ENCODE assay signal across 2 cellular contexts in the genomic region with DNA sequence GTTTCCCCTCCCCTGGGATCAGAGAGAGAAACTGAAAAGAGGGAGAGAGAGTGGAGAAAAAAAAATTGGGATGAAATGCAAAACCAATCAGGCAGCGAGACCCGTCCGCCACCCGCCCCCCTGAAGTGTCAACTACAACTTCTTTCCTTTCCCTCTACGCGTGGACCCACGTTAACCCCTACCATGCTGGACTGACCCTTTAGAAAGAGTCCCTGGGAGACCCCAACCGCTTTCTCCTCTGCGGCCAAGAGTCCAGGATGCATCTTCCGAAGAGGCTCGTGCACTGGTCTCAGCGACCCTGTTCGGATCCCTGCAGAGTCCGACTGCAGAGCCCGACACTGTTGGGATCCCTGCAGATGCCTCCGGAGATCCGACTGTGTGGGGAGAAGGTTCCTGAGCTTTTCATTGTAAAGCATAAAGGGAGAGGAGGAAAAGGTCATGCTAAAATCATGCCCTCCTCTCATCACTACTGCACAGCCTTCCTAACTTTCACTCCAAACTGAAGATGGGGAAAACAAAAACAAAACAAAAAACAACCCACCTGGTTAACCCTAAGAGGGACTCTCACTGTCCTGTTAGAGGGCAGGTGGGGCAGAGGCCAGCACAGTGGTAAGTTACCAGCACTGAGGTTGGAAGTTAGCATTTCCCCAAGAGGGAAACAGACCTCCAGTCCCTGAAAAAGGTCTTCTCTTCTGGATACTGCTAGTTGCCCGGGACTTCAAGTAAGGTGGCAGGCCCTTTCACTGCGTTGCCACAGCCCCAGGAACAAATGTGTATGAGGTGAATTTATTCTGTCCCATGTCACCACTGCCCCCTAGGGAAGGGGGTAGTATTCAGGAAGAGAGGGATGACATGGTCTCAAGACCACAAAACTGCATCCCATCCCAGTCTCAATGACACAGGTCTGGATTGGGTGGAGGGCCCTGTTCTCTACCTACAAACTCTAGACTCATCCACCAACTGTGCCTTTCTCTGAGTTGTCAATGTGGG.
TF ChIP-seq lines count a peak whose summit lies in the region.

No MANE protein-coding gene starts in this region.

TF ChIP-seq in SK-N-SH, 30 proteins besides CTCF, POLR2A, EP300 and RAD21 (continued from another document):
- no peak for TF ChIP-seq REST (IDR thresholded peaks at IDR 0.05; ENCODE audit: low read depth, low read length)
- TF ChIP-seq ELF1 (IDR thresholded peaks at IDR 0.05): no peak
- TF ChIP-seq MEF2A (IDR thresholded peaks at IDR 0.05; ENCODE audit: borderline replicate concordance, low read depth): no peak
- no peak for TF ChIP-seq ZBTB33 (IDR thresholded peaks at IDR 0.05; ENCODE audit: borderline replicate concordance, low read depth)
- no peak for TF ChIP-seq RCOR1 (IDR thresholded peaks at IDR 0.05; ENCODE audit: low read length)
- TF ChIP-seq, protein P1, sequence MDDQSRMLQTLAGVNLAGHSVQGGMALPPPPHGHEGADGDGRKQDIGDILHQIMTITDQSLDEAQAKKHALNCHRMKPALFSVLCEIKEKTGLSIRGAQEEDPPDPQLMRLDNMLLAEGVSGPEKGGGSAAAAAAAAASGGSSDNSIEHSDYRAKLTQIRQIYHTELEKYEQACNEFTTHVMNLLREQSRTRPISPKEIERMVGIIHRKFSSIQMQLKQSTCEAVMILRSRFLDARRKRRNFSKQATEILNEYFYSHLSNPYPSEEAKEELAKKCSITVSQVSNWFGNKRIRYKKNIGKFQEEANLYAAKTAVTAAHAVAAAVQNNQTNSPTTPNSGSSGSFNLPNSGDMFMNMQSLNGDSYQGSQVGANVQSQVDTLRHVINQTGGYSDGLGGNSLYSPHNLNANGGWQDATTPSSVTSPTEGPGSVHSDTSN (IDR thresholded peaks at IDR 0.05): no peak
- no peak for TF ChIP-seq GABPA (IDR thresholded peaks at IDR 0.05; ENCODE audit: low read depth)
- no peak for TF ChIP-seq SIN3A (IDR thresholded peaks at IDR 0.05; ENCODE audit: borderline replicate concordance, low read depth, low read length)
- TF ChIP-seq RFX5 (IDR thresholded peaks at IDR 0.05; ENCODE audit: low read length): no peak
- TF ChIP-seq, protein P2, sequence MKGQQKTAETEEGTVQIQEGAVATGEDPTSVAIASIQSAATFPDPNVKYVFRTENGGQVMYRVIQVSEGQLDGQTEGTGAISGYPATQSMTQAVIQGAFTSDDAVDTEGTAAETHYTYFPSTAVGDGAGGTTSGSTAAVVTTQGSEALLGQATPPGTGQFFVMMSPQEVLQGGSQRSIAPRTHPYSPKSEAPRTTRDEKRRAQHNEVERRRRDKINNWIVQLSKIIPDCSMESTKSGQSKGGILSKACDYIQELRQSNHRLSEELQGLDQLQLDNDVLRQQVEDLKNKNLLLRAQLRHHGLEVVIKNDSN (IDR thresholded peaks at IDR 0.05; ENCODE audit: borderline replicate concordance, low read depth): no peak
- no peak for TF ChIP-seq NRF1 (IDR thresholded peaks at IDR 0.05; ENCODE audit: low read depth, low read length)
TF ChIP-seq in SK-N-SH: peak in this region for 0.

TF ChIP-seq in SK-N-SH treated with all-trans-retinoic acid at 6 μM for 48 hours, 23 proteins besides CTCF, POLR2A, EP300 and RAD21 (continued from another document):
- TF ChIP-seq, protein P3, sequence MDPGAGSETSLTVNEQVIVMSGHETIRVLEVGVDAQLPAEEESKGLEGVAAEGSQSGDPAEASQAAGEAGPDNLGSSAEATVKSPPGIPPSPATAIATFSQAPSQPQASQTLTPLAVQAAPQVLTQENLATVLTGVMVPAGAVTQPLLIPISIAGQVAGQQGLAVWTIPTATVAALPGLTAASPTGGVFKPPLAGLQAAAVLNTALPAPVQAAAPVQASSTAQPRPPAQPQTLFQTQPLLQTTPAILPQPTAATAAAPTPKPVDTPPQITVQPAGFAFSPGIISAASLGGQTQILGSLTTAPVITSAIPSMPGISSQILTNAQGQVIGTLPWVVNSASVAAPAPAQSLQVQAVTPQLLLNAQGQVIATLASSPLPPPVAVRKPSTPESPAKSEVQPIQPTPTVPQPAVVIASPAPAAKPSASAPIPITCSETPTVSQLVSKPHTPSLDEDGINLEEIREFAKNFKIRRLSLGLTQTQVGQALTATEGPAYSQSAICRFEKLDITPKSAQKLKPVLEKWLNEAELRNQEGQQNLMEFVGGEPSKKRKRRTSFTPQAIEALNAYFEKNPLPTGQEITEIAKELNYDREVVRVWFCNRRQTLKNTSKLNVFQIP (CRISPR knock-in tag; IDR thresholded peaks at IDR 0.05; ENCODE audit: borderline replicate concordance, low read depth): no peak
- TF ChIP-seq ZFP3 (CRISPR knock-in tag; IDR thresholded peaks at IDR 0.05) (no peak), ZC3H10 (CRISPR knock-in tag; IDR thresholded peaks at IDR 0.05) (no peak), GLIS3 (CRISPR knock-in tag; IDR thresholded peaks at IDR 0.05) (no peak), OSR1 (CRISPR knock-in tag; IDR thresholded peaks at IDR 0.05) (no peak), SNAI2 (CRISPR knock-in tag; IDR thresholded peaks at IDR 0.05) (no peak), ZNF565 (CRISPR knock-in tag; conservative IDR thresholded peaks at IDR 0.05; ENCODE audit: low read depth) (no peak), TSHZ2 (CRISPR knock-in tag; IDR thresholded peaks at IDR 0.05) (no peak), PATZ1 (CRISPR knock-in tag; IDR thresholded peaks at IDR 0.05; ENCODE audit: borderline replicate concordance) (no peak)
- TF ChIP-seq, protein P4, sequence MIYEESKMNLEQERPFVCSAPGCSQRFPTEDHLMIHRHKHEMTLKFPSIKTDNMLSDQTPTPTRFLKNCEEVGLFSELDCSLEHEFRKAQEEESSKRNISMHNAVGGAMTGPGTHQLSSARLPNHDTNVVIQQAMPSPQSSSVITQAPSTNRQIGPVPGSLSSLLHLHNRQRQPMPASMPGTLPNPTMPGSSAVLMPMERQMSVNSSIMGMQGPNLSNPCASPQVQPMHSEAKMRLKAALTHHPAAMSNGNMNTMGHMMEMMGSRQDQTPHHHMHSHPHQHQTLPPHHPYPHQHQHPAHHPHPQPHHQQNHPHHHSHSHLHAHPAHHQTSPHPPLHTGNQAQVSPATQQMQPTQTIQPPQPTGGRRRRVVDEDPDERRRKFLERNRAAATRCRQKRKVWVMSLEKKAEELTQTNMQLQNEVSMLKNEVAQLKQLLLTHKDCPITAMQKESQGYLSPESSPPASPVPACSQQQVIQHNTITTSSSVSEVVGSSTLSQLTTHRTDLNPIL (CRISPR knock-in tag; IDR thresholded peaks at IDR 0.05; ENCODE audit: low read depth): no peak
- TF ChIP-seq, protein P5, sequence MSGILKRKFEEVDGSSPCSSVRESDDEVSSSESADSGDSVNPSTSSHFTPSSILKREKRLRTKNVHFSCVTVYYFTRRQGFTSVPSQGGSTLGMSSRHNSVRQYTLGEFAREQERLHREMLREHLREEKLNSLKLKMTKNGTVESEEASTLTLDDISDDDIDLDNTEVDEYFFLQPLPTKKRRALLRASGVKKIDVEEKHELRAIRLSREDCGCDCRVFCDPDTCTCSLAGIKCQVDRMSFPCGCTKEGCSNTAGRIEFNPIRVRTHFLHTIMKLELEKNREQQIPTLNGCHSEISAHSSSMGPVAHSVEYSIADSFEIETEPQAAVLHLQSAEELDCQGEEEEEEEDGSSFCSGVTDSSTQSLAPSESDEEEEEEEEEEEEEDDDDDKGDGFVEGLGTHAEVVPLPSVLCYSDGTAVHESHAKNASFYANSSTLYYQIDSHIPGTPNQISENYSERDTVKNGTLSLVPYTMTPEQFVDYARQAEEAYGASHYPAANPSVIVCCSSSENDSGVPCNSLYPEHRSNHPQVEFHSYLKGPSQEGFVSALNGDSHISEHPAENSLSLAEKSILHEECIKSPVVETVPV (CRISPR knock-in tag; IDR thresholded peaks at IDR 0.05): no peak
